ENCODE assay signal across 8 cellular contexts in genomic region chr17:50956750-50957523, GRCh38.
DNase-seq lines count a peak whose midpoint lies in the region; ATAC-seq and TF ChIP-seq lines count a peak whose summit lies in the region.

No MANE protein-coding gene starts in this region.

- H3K4me3 ChIP-seq in AG09309 (ENCODE audit: control insufficient read depth, low read depth, low read length): no peak overlapping the region

- TF ChIP-seq CTCF in AG09309 (IDR thresholded peaks at IDR 0.05; ENCODE audit: control insufficient read depth, insufficient read depth, low read depth, low read length, missing control alignments): peak; percentile 77

- DNase-seq in AG09309 (ENCODE audit: low read depth) (no peak), GM19240 (ENCODE audit: insufficient read length, low spot score) (peak; percentile 50), NCI-H1436 (lab: John Stamatoyannopoulos, UW) (peak; percentile 81), T-helper 1 cell (peak; percentile 40 to 65 (median 55)), amniotic stem cell (lab: John Stamatoyannopoulos, UW) (peak; percentile 28), hippocampal formation (lab: John Stamatoyannopoulos, UW) (peak; percentile 32 to 39)
- peak; percentile 32 to 61 for DNase-seq in stimulated activated CD4-positive, alpha-beta T cell treated with anti-CD3 and anti-CD28 coated beads, Interleukin-12 subunit alpha, Interleukin-12 subunit beta, amount 100 ng/mL, for 24 hours (ENCODE audit: low read depth in 2 of 2)

- ATAC-seq in GM18870 (IDR thresholded peaks at IDR 0.05; ENCODE audit: unreplicated experiment): no peak
